8 cellular contexts compared by ENCODE assay signal in genomic region chr15:23467110-23467600, GRCh38. TPM values are rescaled to one million over a fixed set of nuclear protein-coding genes. Genes with fewer than 3 reads are reported as not detected.
DNase-seq lines count a peak whose midpoint lies in the region; ATAC-seq and TF ChIP-seq lines count a peak whose summit lies in the region.

No MANE protein-coding gene starts in this region.

- no peak overlapping the region for H3K18ac ChIP-seq in neuronal stem cell (ENCODE audit: low read length)

- H2BK120ac ChIP-seq in neuronal stem cell (ENCODE audit: low read depth, low read length), result no peak overlapping the region

- no peak overlapping the region for H4K8ac ChIP-seq in neuronal stem cell (ENCODE audit: low read depth, low read length)

- no peak overlapping the region for H3K4ac ChIP-seq in neuronal stem cell (ENCODE audit: low read length)

- no peaks in the 10 kb centered on the region for H3K27me3 ChIP-seq in neuronal stem cell (ENCODE audit: control insufficient read depth in 3 of 3, insufficient read depth in 3 of 3, low read depth in 1 of 3, low read length in 3 of 3)
- no peaks in the 10 kb centered on the region for H3K27me3 ChIP-seq in uterus

- H3K79me1 ChIP-seq in neuronal stem cell (ENCODE audit: low read depth, low read length), result no peaks in the 10 kb centered on the region

- no peak overlapping the region for H3K9ac ChIP-seq in neuronal stem cell (ENCODE audit: low read depth, low read length, poor library complexity)

- intact Hi-C loops in uterus (cut with DNase I; ENCODE audit: low total_unique reads), result no loop called here

- no peak overlapping the region for H3K4me2 ChIP-seq in neuronal stem cell (ENCODE audit: insufficient read depth, low read length, poor library complexity, severe bottlenecking)

- no CpG with 5 or more reads among the region's 3 CpGs for WGBS in neuronal stem cell (ENCODE audit: extremely low coverage in 2 of 2, insufficient read length in 2 of 2, insufficient replicate concordance in 1 of 2), 2 donors

- no peak overlapping the region for H2BK12ac ChIP-seq in neuronal stem cell (ENCODE audit: low read length)

- no peak overlapping the region for H2AFZ ChIP-seq in neuronal stem cell (ENCODE audit: low read length)

- no peaks in the 10 kb centered on the region for H3K4me1 ChIP-seq in neuronal stem cell (ENCODE audit: control insufficient read depth in 2 of 2, insufficient read depth in 1 of 2, low read depth in 1 of 2, low read length in 2 of 2)
- no peaks in the 10 kb centered on the region for H3K4me1 ChIP-seq in uterus

- H2BK15ac ChIP-seq in neuronal stem cell (ENCODE audit: low read length), result no peak overlapping the region

- H3K4me3 Mint-ChIP-seq in endothelial cell (ENCODE audit: unreplicated experiment), result no peak overlapping the region

- H3K27ac Mint-ChIP-seq in endothelial cell (ENCODE audit: unreplicated experiment), result no peak overlapping the region

- peaks cover 0 to 1% of the 10 kb centered on the region in 2 donors for H3K9me3 ChIP-seq in neuronal stem cell (replicated peaks in 1 of 2; ENCODE audit: control insufficient read depth in 2 of 2, insufficient read depth in 1 of 2, low read depth in 1 of 2, low read length in 2 of 2)
- H3K9me3 ChIP-seq in uterus, result no peaks in the 10 kb centered on the region

- H3K27ac ChIP-seq in neuronal stem cell (replicated peaks; ENCODE audit: low read length) (no peak overlapping the region), uterus (no peak overlapping the region)

- no peak overlapping the region for H2BK5ac ChIP-seq in neuronal stem cell (ENCODE audit: low read length)

- H3K4me3 ChIP-seq in neuronal stem cell (ENCODE audit: low read length in 2 of 2) (no peak overlapping the region), uterus (no peak overlapping the region)

- H3K36me3 ChIP-seq in neuronal stem cell (replicated peaks in 1 of 2; ENCODE audit: control insufficient read depth in 2 of 2, insufficient read depth in 2 of 2, low read length in 2 of 2) (no peaks in the 10 kb centered on the region), uterus (no peaks in the 10 kb centered on the region)

- H4K91ac ChIP-seq in neuronal stem cell (ENCODE audit: low read depth, low read length, poor library complexity), result no peak overlapping the region

- no peak overlapping the region for H3K23ac ChIP-seq in neuronal stem cell (ENCODE audit: low read depth, low read length, poor library complexity)

- H3K9me3 Mint-ChIP-seq in endothelial cell (ENCODE audit: unreplicated experiment), result no peaks in the 10 kb centered on the region

- H3K36me3 Mint-ChIP-seq in endothelial cell (ENCODE audit: low read depth, unreplicated experiment), result no peaks in the 10 kb centered on the region

- peaks cover 5% of the 10 kb centered on the region for H3K27me3 Mint-ChIP-seq in endothelial cell (ENCODE audit: unreplicated experiment)

- DNase-seq in NCI-H2196 (lab: John Stamatoyannopoulos, UW; ENCODE audit: unreplicated experiment), result peak; percentile 0
- DNase-seq in NCI-H2196 treated with DMSO at 0.1 percent for 48 hours (lab: John Stamatoyannopoulos, UW; ENCODE audit: unreplicated experiment), result no peak
- DNase-seq in NCI-H774 (lab: John Stamatoyannopoulos, UW), result peak; percentile 34
- DNase-seq in endothelial cell (ENCODE audit: low spot score), result no peak
- DNase-seq in pons (ENCODE audit: low spot score), result peak; percentile 59
- no peak for DNase-seq in neuronal stem cell (ENCODE audit: low spot score)
- DNase-seq in uterus, result no peak

- no peak for ATAC-seq in GM18868 (IDR thresholded peaks at IDR 0.05; ENCODE audit: unreplicated experiment)

- H3K4me1 Mint-ChIP-seq in endothelial cell (ENCODE audit: unreplicated experiment), result peaks cover 6% of the 10 kb centered on the region

- H2AK5ac ChIP-seq in neuronal stem cell (ENCODE audit: low read depth, low read length), result no peak overlapping the region

- no peak overlapping the region for H3K14ac ChIP-seq in neuronal stem cell (ENCODE audit: low read length)

- TF ChIP-seq CTCF in endothelial cell (IDR thresholded peaks at IDR 0.05; ENCODE audit: unreplicated experiment), result peak; percentile 47
- TF ChIP-seq CTCF in uterus (IDR thresholded peaks at IDR 0.05), result no peak

- TF ChIP-seq POLR2A in uterus (IDR thresholded peaks at IDR 0.05), result no peak

RNA-seq across cellular contexts. Expression of gene GOLGA6L2, which starts 20.1 kb away (rescaled TPM):
- total RNA-seq in endothelial cell (ENCODE audit: unreplicated experiment) (not detected), uterus (not detected)
- not detected for polyA plus RNA-seq in neuronal stem cell (2013, experiment 1 of 2)
- polyA plus RNA-seq in neuronal stem cell (2013, experiment 2 of 2), result not detected

Comparison
In these comparisons a context has a peak if more than half of its experiments do, and no peak if none do; other contexts are left out.
1. DNase-seq: peak in NCI-H2196 (single experiment), NCI-H774 (single experiment) and pons (single experiment); none in NCI-H2196 treated with DMSO at 0.1 percent for 48 hours (single experiment), endothelial cell (single experiment), neuronal stem cell (single experiment) and uterus (0 of 2).